1 cellular context compared by ENCODE assay signal in genomic region chr19:48715681-48716171, GRCh38.
TF ChIP-seq lines count a peak whose summit lies in the region.

No MANE protein-coding gene starts in this region.

TF ChIP-seq in GM23338, 12 proteins besides CTCF, POLR2A, EP300 and RAD21 (continued from another document):
- TF ChIP-seq ZNF462 (CRISPR knock-in tag; IDR thresholded peaks at IDR 0.05) (no peak), ETS1 (IDR thresholded peaks at IDR 0.05) (no peak), EZH2phosphoT487 (IDR thresholded peaks at IDR 0.05; ENCODE audit: unreplicated experiment) (no peak), JUNB (IDR thresholded peaks at IDR 0.05; ENCODE audit: unreplicated experiment) (no peak)
